In the genomic region with DNA sequence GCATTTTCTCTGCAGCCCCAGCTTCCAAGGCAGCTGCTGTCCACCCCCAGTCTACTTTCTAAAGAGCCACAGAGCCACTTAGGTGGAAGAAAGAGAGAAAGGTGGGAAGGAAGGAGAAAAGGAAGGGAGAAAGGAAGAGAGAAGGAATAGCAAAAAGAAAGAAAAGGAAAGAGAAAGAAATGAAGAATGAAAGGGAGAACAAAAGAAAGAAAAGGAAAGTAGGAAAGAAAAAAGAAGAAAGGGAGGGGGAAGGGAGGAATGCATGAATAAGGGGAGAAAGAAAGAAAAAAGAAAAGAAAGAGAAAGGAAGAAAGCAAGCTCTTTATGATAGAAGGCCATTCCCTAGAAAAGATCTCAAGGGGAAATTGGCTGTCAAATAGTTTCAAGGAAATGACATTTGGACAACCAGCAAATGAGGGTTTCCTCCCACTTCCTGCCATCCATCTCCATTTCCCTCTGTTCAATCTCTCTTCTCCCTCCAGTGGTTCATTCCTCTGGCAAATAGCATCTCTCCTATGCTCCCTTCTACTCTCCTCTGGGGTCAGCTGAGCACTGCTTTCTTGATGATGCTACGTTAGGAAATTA, we compare ENCODE assay signal across 20 cellular contexts. TPM values are rescaled to one million over a fixed set of nuclear protein-coding genes. Genes with fewer than 3 reads are reported as not detected.
A peak's percentile ranks its signal among the peaks of the same experiment; 100 is the strongest.
DNase-seq lines count a peak whose midpoint lies in the region; ATAC-seq and TF ChIP-seq lines count a peak whose summit lies in the region.
"Had no signal": no experiment of that assay in that cellular context is flagged by ENCODE, and none has a peak within 500 bp of the region (broad histone marks: within the 10 kb centered on the region; RNA-seq: fewer than 3 reads in every experiment).

No MANE protein-coding gene starts in this region.

- no peak overlapping the region for H2BK5ac ChIP-seq in mesenchymal stem cell (ENCODE audit: low read depth, low read length, poor library complexity, severe bottlenecking)

- peak overlapping the region in 1 of 2 experiments; percentile 32 for H3K14ac ChIP-seq in mesenchymal stem cell (ENCODE audit: low read length in 2 of 2)

- H2AK5ac ChIP-seq in mesenchymal stem cell (ENCODE audit: low read length, severe bottlenecking) = no peak overlapping the region

- H2BK15ac ChIP-seq in mesenchymal stem cell (ENCODE audit: low read depth, poor library complexity, severe bottlenecking) = peak overlapping the region; percentile 54

- H3K36me3 ChIP-seq in BLaER1 treated with 17β-estradiol and CSF1 and Interleukin-3, amounts not matched to agents 10 nM and 100 nM = no peaks in the 10 kb centered on the region
- H3K36me3 ChIP-seq in mesenchymal stem cell (ENCODE audit: control insufficient read depth in 1 of 2, insufficient read depth in 2 of 2, low read depth in 1 of 2, low read length in 2 of 2) = no peaks in the 10 kb centered on the region
- H3K36me3 ChIP-seq: brain microvascular endothelial cell, right atrium auricular region had no signal

- peak overlapping the region in 1 of 2 experiments; percentile 24 for H3K18ac ChIP-seq in mesenchymal stem cell (ENCODE audit: low read depth in 1 of 2, low read length in 2 of 2)

- no peak overlapping the region for H3K9ac ChIP-seq in BLaER1 treated with 17β-estradiol and CSF1 and Interleukin-3, amounts not matched to agents 10 nM and 100 nM
- H3K9ac ChIP-seq in mesenchymal stem cell (ENCODE audit: low read length) = no peak overlapping the region

- peaks cover 60% of the 10 kb centered on the region for H3K4me1 Mint-ChIP-seq in CD4-positive, alpha-beta T cell (ENCODE audit: low read depth)
- peaks cover 55% of the 10 kb centered on the region for H3K4me1 Mint-ChIP-seq in activated CD4-positive, alpha-beta memory T cell treated with anti-CD3 and anti-CD28 coated beads for 36 hours (ENCODE audit: low read depth)

- no peak overlapping the region for H3K23ac ChIP-seq in mesenchymal stem cell (ENCODE audit: low read length in 2 of 2)

- POLR2A ChIA-PET in CD4-positive, alpha-beta T cell (lab: Charles Lee) = interaction anchor here (1.2 kb wide), 1 partner anchor 116 kb away, joined by 5 read pairs; no protein-coding TSS in a partner anchor
- POLR2A ChIA-PET in activated CD4-positive, alpha-beta memory T cell treated with anti-CD3 and anti-CD28 coated beads for 36 hours (lab: Charles Lee) = interaction anchor here (1.1 to 3.0 kb wide), 3 partner anchors 17 to 105 kb away, joined by 3 to 17 read pairs (median 6); partner anchors contain the start of gene AHCYL1

- no peaks in the 10 kb centered on the region for H3K9me3 Mint-ChIP-seq in CD4-positive, alpha-beta T cell
- H3K9me3 Mint-ChIP-seq in activated CD4-positive, alpha-beta memory T cell treated with anti-CD3 and anti-CD28 coated beads for 36 hours = no peaks in the 10 kb centered on the region

- H3K79me1 ChIP-seq in mesenchymal stem cell (replicated peaks; ENCODE audit: low read length, poor library complexity, severe bottlenecking) = peaks cover 6% of the 10 kb centered on the region

- H3K4ac ChIP-seq in mesenchymal stem cell (ENCODE audit: low read depth in 1 of 2, low read length in 2 of 2) = peak overlapping the region in 1 of 2 experiments; percentile 27

- no peak for DNase-seq in CD4-positive, alpha-beta T cell
- DNase-seq in activated CD4-positive, alpha-beta memory T cell treated with anti-CD3 and anti-CD28 coated beads for 36 hours = no peak
- no peak for DNase-seq in mesenchymal stem cell
- DNase-seq in SIG-M5 treated with dmso at 0.1 percent for 504 hours (lab: John Stamatoyannopoulos, UW; ENCODE audit: unreplicated experiment) = no peak
- DNase-seq: activated naive CD4-positive, alpha-beta T cell treated with anti-CD3 and anti-CD28 coated beads, Interleukin-2, amount 50 U/mL, for 16 hours; brain microvascular endothelial cell; GOT3; head of caudate nucleus; NCI-H1436; NCI-H526; occipital lobe; stimulated activated naive CD4-positive, alpha-beta T cell; trophoblast cell had no signal

- no peak overlapping the region for H2AFZ ChIP-seq in mesenchymal stem cell (ENCODE audit: low read depth, low read length)

- H3K27ac ChIP-seq in BLaER1 treated with 17β-estradiol and CSF1 and Interleukin-3, amounts not matched to agents 10 nM and 100 nM = no peak overlapping the region
- H3K27ac ChIP-seq in CD4-positive, alpha-beta T cell (ENCODE audit: low read depth, low read length) = no peak overlapping the region
- no peak overlapping the region for H3K27ac ChIP-seq in mesenchymal stem cell (ENCODE audit: low read length, poor library complexity, severe bottlenecking)
- H3K27ac ChIP-seq: brain microvascular endothelial cell, coronary artery, right atrium auricular region had no signal

- intact Hi-C loops in CD4-positive, alpha-beta T cell (cut with DNase I, micrococcal nuclease) = loop anchor here in 1 of 2 experiments (5.0 kb wide), 1 partner anchor 115 kb away; no protein-coding TSS in a partner anchor
- intact Hi-C loops in activated CD4-positive, alpha-beta memory T cell treated with anti-CD3 and anti-CD28 coated beads for 36 hours (cut with micrococcal nuclease) = loop anchor here (2.0 to 10.0 kb wide), 2 partner anchors 362 to 482 kb away; partner anchors contain the start of gene GNAI3

- H3K27me3 ChIP-seq in BLaER1 treated with 17β-estradiol and CSF1 and Interleukin-3, amounts not matched to agents 10 nM and 100 nM = peaks cover 25 to 37% (median 30%) of the 10 kb centered on the region in 11 experiments
- no peaks in the 10 kb centered on the region for H3K27me3 ChIP-seq in CD4-positive, alpha-beta T cell (ENCODE audit: control insufficient read depth, insufficient read depth, low read length)
- H3K27me3 ChIP-seq in mesenchymal stem cell (ENCODE audit: control insufficient read depth in 1 of 2, insufficient read depth in 1 of 2, low read length in 2 of 2) = no peaks in the 10 kb centered on the region
- H3K27me3 ChIP-seq: brain microvascular endothelial cell, right atrium auricular region had no signal

- peaks cover 35 to 55% (median 51%) of the 10 kb centered on the region in 10 experiments for H3K4me1 ChIP-seq in BLaER1 treated with 17β-estradiol and CSF1 and Interleukin-3, amounts not matched to agents 10 nM and 100 nM
- H3K4me1 ChIP-seq in mesenchymal stem cell (ENCODE audit: control insufficient read depth, insufficient read depth, low read depth, low read length) = peaks cover 17% of the 10 kb centered on the region

- no peak overlapping the region for H4K8ac ChIP-seq in mesenchymal stem cell (ENCODE audit: low read length)

- peak overlapping the region; percentile 41 to 59 for H2BK12ac ChIP-seq in mesenchymal stem cell (ENCODE audit: low read length in 2 of 2)

- H3K9me3 ChIP-seq in BLaER1 treated with 17β-estradiol and CSF1 and Interleukin-3, amounts not matched to agents 10 nM and 100 nM (replicated peaks in 1 of 11) = no peaks in the 10 kb centered on the region
- no peaks in the 10 kb centered on the region for H3K9me3 ChIP-seq in CD4-positive, alpha-beta T cell (ENCODE audit: control insufficient read depth, low read length)
- H3K9me3 ChIP-seq in mesenchymal stem cell (ENCODE audit: control insufficient read depth, low read length) = no peaks in the 10 kb centered on the region
- H3K9me3 ChIP-seq: right atrium auricular region had no signal

- peak overlapping the region; percentile 45 for H2BK120ac ChIP-seq in mesenchymal stem cell (ENCODE audit: low read depth, low read length)

- peaks cover 0 to 14% (median 0%) of the 10 kb centered on the region in 11 experiments; a peak in 2 of 22 replicates for H4K20me1 ChIP-seq in BLaER1 treated with 17β-estradiol and CSF1 and Interleukin-3, amounts not matched to agents 10 nM and 100 nM

- WGBS in mesenchymal stem cell = 67% methylated on average over 1 of the region's 1 CpG

- ATAC-seq in CD4-positive, alpha-beta T cell (ENCODE audit: poor library complexity) = no peak
- ATAC-seq in GM18498 (IDR thresholded peaks at IDR 0.05; ENCODE audit: unreplicated experiment) = no peak
- no peak for ATAC-seq in HG03135 (IDR thresholded peaks at IDR 0.05; ENCODE audit: unreplicated experiment)
- ATAC-seq: left lobe of liver, Right ventricle myocardium inferior had no signal

- no peak overlapping the region for H4K91ac ChIP-seq in mesenchymal stem cell (ENCODE audit: low read length)

- peak overlapping the region; percentile 30 to 72 (median 54); a peak in 20 of 22 replicates for H3K4me2 ChIP-seq in BLaER1 treated with 17β-estradiol and CSF1 and Interleukin-3, amounts not matched to agents 10 nM and 100 nM
- no peak overlapping the region for H3K4me2 ChIP-seq in mesenchymal stem cell (ENCODE audit: low read length, poor library complexity, severe bottlenecking)

- peaks cover 7% of the 10 kb centered on the region for H3K27me3 Mint-ChIP-seq in CD4-positive, alpha-beta T cell
- H3K27me3 Mint-ChIP-seq in activated CD4-positive, alpha-beta memory T cell treated with anti-CD3 and anti-CD28 coated beads for 36 hours = no peaks in the 10 kb centered on the region

- no peak overlapping the region for H3K4me3 ChIP-seq in BLaER1 treated with 17β-estradiol and CSF1 and Interleukin-3, amounts not matched to agents 10 nM and 100 nM
- H3K4me3 ChIP-seq in mesenchymal stem cell (ENCODE audit: insufficient read depth in 1 of 2, low read depth in 1 of 2, low read length in 2 of 2) = no peak overlapping the region
- H3K4me3 ChIP-seq: coronary artery, right atrium auricular region had no signal

- CTCF ChIA-PET in CD4-positive, alpha-beta T cell (lab: Charles Lee) = no interaction called here
- CTCF ChIA-PET in activated CD4-positive, alpha-beta memory T cell treated with anti-CD3 and anti-CD28 coated beads for 36 hours (lab: Charles Lee) = interaction anchor here (1.3 to 3.5 kb wide), 5 partner anchors 77 to 130 kb away, joined by 3 to 17 read pairs (median 5); partner anchors contain the start of gene AHCYL1

- H3K36me3 Mint-ChIP-seq in CD4-positive, alpha-beta T cell (ENCODE audit: low read depth) = no peaks in the 10 kb centered on the region
- H3K36me3 Mint-ChIP-seq in activated CD4-positive, alpha-beta memory T cell treated with anti-CD3 and anti-CD28 coated beads for 36 hours = peaks cover 13% of the 10 kb centered on the region

- H3K27ac Mint-ChIP-seq in CD4-positive, alpha-beta T cell = peak overlapping the region; percentile 77
- H3K27ac Mint-ChIP-seq in activated CD4-positive, alpha-beta memory T cell treated with anti-CD3 and anti-CD28 coated beads for 36 hours = peak overlapping the region; percentile 68

- TF ChIP-seq CTCF in CD4-positive, alpha-beta T cell (IDR thresholded peaks at IDR 0.05) = no peak

- H3K4me3 Mint-ChIP-seq in CD4-positive, alpha-beta T cell = no peak overlapping the region
- no peak overlapping the region for H3K4me3 Mint-ChIP-seq in activated CD4-positive, alpha-beta memory T cell treated with anti-CD3 and anti-CD28 coated beads for 36 hours

RNA-seq across cellular contexts. Expression of gene CSF1, which starts 3.4 kb away (rescaled TPM):
- total RNA-seq in CD4-positive, alpha-beta T cell = 1 to 10 TPM; 6.5 to 6.7 TPM
- total RNA-seq in activated CD4-positive, alpha-beta memory T cell treated with anti-CD3 and anti-CD28 coated beads for 36 hours = 100 to 1,000 TPM; 135 to 140 TPM
- 111 TPM for polyA plus RNA-seq in mesenchymal stem cell (2013, experiment 1 of 2)
- 109 TPM for polyA plus RNA-seq in mesenchymal stem cell (2013, experiment 2 of 2)

Comparison
In these comparisons a context has a peak if more than half of its experiments do, and no peak if none do; other contexts are left out.
1. RNA of gene CSF1, which starts 3.4 kb away (total RNA-seq): 135 to 140 TPM in activated CD4-positive, alpha-beta memory T cell treated with anti-CD3 and anti-CD28 coated beads for 36 hours; 6.5 to 6.7 TPM in CD4-positive, alpha-beta T cell; every median in the first group is over 10 times any median in the second.